ENCODE assay signal across 3 cellular contexts in the genomic region with DNA sequence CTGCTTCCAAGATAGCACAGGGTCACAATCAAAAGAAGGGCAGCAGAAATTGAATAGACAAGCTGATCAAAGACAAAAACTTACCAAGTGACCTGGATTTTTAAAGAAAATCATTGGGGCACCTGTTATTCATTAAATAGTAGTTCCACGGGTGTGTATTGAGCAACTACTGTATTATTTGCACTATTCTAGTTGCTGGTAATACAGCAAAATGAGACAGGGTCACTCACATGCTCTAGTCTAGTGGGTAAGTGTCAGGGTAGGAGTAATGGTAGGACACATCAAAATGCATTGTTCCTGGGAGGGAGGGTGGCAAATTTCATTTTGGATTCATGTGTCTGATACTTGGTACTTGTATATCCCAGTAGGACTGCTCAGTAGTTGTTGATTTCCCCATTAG.
"Had no signal": no experiment of that assay in that cellular context is flagged by ENCODE, and none has a peak within 500 bp of the region (broad histone marks: within the 10 kb centered on the region; RNA-seq: fewer than 3 reads in every experiment).

No MANE protein-coding gene starts in this region.

- DNase-seq: GDM1, GF-D8 had no signal

- ATAC-seq: GM12878 had no signal

- H3K4me3 ChIP-seq: GM12878 had no signal
